ENCODE assay signal across 2 cellular contexts in genomic region chr11:69467196-69467595, GRCh38.
TF ChIP-seq lines count a peak whose summit lies in the region.

No MANE protein-coding gene starts in this region.

TF ChIP-seq in GM12878, 131 proteins besides CTCF, POLR2A, EP300 and RAD21:
- TF ChIP-seq PAX5 (IDR thresholded peaks at IDR 0.05; ENCODE audit: borderline replicate concordance, low read depth, low read length) (no peak), ATF3 (IDR thresholded peaks at IDR 0.05; ENCODE audit: borderline replicate concordance, extremely low read depth, low read depth, low read length) (no peak)

TF ChIP-seq in HepG2, 621 proteins besides CTCF, POLR2A, EP300 and RAD21:
- TF ChIP-seq NFATC3 (CRISPR knock-in tag; IDR thresholded peaks at IDR 0.05), result no peak
- no peak for TF ChIP-seq HMG20A (CRISPR knock-in tag; IDR thresholded peaks at IDR 0.05; ENCODE audit: borderline replicate concordance)
- TF ChIP-seq ZZZ3 (CRISPR knock-in tag; IDR thresholded peaks at IDR 0.05; ENCODE audit: borderline replicate concordance), result no peak
- TF ChIP-seq ZNF761 (CRISPR knock-in tag; conservative IDR thresholded peaks at IDR 0.05), result no peak
- no peak for TF ChIP-seq ZNF678 (CRISPR knock-in tag; IDR thresholded peaks at IDR 0.05)
- TF ChIP-seq ZNF782 (CRISPR knock-in tag; IDR thresholded peaks at IDR 0.05; ENCODE audit: borderline replicate concordance), result no peak
- TF ChIP-seq ZFX (CRISPR knock-in tag; IDR thresholded peaks at IDR 0.05; ENCODE audit: low read depth), result 0 out of 2 replicates have a peak, but pooled peaks have one; percentile 10
